ENCODE assay signal across 7 cellular contexts in the genomic region with DNA sequence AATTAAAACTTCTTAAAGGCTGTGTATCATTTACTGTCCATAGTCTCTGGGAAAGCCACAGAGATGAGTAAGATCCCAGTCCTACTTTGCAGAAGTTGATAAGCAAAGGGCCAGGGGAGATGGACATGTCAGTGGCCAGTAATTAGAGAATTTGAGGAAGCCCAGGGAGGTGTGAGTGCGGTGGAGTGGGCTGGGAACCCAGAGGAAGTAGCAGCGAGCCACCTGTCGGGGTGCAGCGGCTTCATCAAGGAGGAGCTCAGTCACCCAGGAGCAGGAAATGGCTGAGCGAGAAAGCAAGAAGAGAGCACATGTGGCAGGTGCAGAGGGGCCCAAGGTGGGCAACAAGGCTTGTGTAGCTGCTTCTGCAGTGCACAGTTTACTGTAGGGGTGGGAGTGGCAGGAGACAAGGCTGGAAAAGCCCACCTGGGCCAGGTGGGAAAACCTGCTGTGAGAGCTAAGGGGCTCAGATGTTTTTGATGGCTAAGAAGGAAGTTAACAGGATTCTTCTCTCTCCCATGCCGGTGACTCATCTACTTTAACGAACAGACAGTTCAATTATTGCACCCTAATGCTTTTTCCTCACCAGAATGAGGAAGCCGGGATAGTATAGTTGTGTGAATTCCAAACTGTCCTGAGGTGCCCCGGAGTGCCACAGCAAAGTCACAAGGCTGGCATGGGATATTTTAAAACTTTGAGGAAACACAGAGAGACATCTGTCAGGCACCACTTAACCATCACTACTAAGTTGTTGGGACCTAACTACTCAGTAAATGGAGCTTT. TPM values are rescaled to one million over a fixed set of nuclear protein-coding genes. Genes with fewer than 3 reads are reported as not detected.
DNase-seq lines count a peak whose midpoint lies in the region; ATAC-seq, FAIRE-seq and TF ChIP-seq lines count a peak whose summit lies in the region.

No MANE protein-coding gene starts in this region.

- no peak overlapping the region for H3K4me3 ChIP-seq in kidney (ENCODE audit: low read length in 2 of 2)

- intact Hi-C loops in kidney (cut with DNase I): no loop called here

- H3K27me3 Mint-ChIP-seq in type B pancreatic cell: no peaks in the 10 kb centered on the region

- no peak for TF ChIP-seq CTCF in kidney (IDR thresholded peaks at IDR 0.05; ENCODE audit: borderline replicate concordance, extremely low read depth, insufficient read depth)
- no peak for TF ChIP-seq CTCF in type B pancreatic cell (conservative IDR thresholded peaks at IDR 0.05)

- peaks cover 14% of the 10 kb centered on the region for H3K4me1 Mint-ChIP-seq in type B pancreatic cell (ENCODE audit: unreplicated experiment)

- no peak for FAIRE-seq in kidney (lab: Jason Lieb, UNC)

- H3K27ac ChIP-seq in kidney (ENCODE audit: low read depth in 2 of 2, low read length in 2 of 2): no peak overlapping the region

- H3K4me3 Mint-ChIP-seq in type B pancreatic cell: no peak overlapping the region

- peaks cover 8% of the 10 kb centered on the region for H3K36me3 Mint-ChIP-seq in type B pancreatic cell

- H3K27ac Mint-ChIP-seq in type B pancreatic cell: no peak overlapping the region

- no peak overlapping the region for H3K9ac ChIP-seq in kidney (ENCODE audit: low read length in 2 of 2)

- peak; percentile 20 for DNase-seq in activated CD4-positive, alpha-beta T cell treated with anti-CD3 and anti-CD28 coated beads for 1 hour
- DNase-seq in kidney (peak; percentile 70), type B pancreatic cell (ENCODE audit: extremely low spot score, unreplicated experiment) (no peak), DMS 273 treated with DMSO at 0.1 percent for 48 hours (lab: John Stamatoyannopoulos, UW) (no peak), NCI-H774 (lab: John Stamatoyannopoulos, UW) (no peak)

- no peaks in the 10 kb centered on the region for H3K36me3 ChIP-seq in kidney (ENCODE audit: control insufficient read depth in 1 of 2, insufficient read depth in 2 of 2, low read length in 2 of 2)

- H3K4me1 ChIP-seq in kidney (ENCODE audit: control insufficient read depth in 1 of 2, insufficient read depth in 1 of 2, low read depth in 1 of 2, low read length in 2 of 2): peaks cover 0 to 10% of the 10 kb centered on the region in 2 donors

- no peaks in the 10 kb centered on the region for H3K9me3 ChIP-seq in kidney (ENCODE audit: control insufficient read depth in 1 of 2, low read length in 2 of 2)

- peak; percentile 62 for ATAC-seq in GM19463 (IDR thresholded peaks at IDR 0.05; ENCODE audit: unreplicated experiment)
- peak; percentile 55 for ATAC-seq in HG03196 (IDR thresholded peaks at IDR 0.05; ENCODE audit: unreplicated experiment)

- no peaks in the 10 kb centered on the region for H3K9me3 Mint-ChIP-seq in type B pancreatic cell

RNA-seq across cellular contexts. Expression of gene MGAT5, which starts 34.8 kb away (rescaled TPM):
- 40.9 TPM for total RNA-seq in kidney
- 14.3 TPM for polyA plus RNA-seq in kidney (ENCODE audit: insufficient read depth, low read depth, low replicate concordance)
- 33.3 and 37.2 TPM in 2 replicates for total RNA-seq in type B pancreatic cell (ENCODE audit: low replicate concordance)

Comparison
In these comparisons a context has a peak if more than half of its experiments do, and no peak if none do; other contexts are left out.
1. DNase-seq: peak in activated CD4-positive, alpha-beta T cell treated with anti-CD3 and anti-CD28 coated beads for 1 hour (single experiment) and kidney (single experiment); none in type B pancreatic cell (single experiment), DMS 273 treated with DMSO at 0.1 percent for 48 hours (single experiment) and NCI-H774 (single experiment).